ENCODE assay signal across 8 cellular contexts in the genomic region with DNA sequence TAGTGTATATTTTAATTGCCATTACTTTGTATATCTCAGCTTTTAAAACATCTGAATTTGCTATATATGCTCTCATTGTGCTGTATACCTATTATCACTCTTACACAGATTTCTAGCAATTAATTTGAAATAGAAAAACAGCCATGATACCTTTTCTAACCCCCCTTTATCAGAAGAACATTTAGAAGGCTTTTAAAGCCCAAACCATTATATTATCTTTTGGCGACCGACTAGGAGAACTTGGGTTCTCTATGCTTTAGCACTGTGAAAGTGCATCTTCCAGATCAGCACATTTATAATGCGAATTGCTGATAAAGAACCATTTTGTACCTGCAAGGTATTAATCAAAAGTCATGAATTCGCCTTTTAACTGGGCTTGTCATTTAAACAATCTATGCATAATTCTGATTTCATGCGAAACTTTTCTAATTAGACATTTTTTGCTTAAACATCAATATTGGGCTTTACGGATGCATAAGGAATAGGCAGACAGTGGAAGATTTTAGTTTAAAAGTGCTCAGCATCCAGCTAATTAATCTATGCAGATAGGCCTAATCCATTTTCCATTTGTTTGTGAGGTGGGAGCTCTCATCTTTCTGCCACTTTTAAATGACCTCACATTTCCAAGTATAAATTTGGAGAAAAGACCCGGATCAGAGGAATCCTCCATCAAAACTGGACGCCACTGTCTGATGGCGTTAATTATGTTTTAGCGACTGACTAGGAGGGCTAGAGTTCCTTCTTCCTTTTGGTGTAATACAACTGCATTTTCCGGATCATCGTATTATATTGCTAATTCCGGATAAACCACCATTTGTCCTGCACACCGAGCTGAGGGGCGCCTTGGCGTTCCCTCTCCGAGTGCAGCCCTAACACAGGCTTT. TPM values are rescaled to one million over a fixed set of nuclear protein-coding genes. Genes with fewer than 3 reads are reported as not detected.
DNase-seq lines count a peak whose midpoint lies in the region; ATAC-seq and TF ChIP-seq lines count a peak whose summit lies in the region.

No MANE protein-coding gene starts in this region.

- H3K27me3 ChIP-seq in KMS-11 (ENCODE audit: insufficient read depth, low read depth) (peaks cover 8% of the 10 kb centered on the region; the same call in 1 of the 2 replicates), breast epithelium (no peaks in the 10 kb centered on the region)

- no peak for TF ChIP-seq CTCF in C4-2B (conservative IDR thresholded peaks at IDR 0.05)
- no peak for TF ChIP-seq CTCF in KMS-11 (conservative IDR thresholded peaks at IDR 0.05; ENCODE audit: low read depth, low read length)
- no peak for TF ChIP-seq CTCF in breast epithelium (IDR thresholded peaks at IDR 0.05)
- TF ChIP-seq CTCF in mucosa of descending colon (IDR thresholded peaks at IDR 0.05), result no peak

- H3K27ac ChIP-seq in C4-2B (peak overlapping the region; percentile 86), KMS-11 (peak overlapping the region; percentile 64), breast epithelium (peak overlapping the region; percentile 94 to 98)

- H3K4me3 ChIP-seq in KMS-11 (IDR thresholded peaks at IDR 0.05; ENCODE audit: insufficient read depth, low read depth, low read length) (no peak overlapping the region), breast epithelium (peak overlapping the region; percentile 89 to 97 (median 92)), mucosa of descending colon (peak overlapping the region; percentile 54)

- H3K9me3 ChIP-seq in breast epithelium (no peaks in the 10 kb centered on the region), mucosa of descending colon (no peaks in the 10 kb centered on the region)

- no peak for DNase-seq in breast epithelium (ENCODE audit: low spot score in 2 of 2)
- DNase-seq in mucosa of descending colon, result no peak
- no peak for DNase-seq in HT-29 (ENCODE audit: low spot score)
- no peak for DNase-seq in activated CD4-positive, alpha-beta T cell treated with anti-CD3 and anti-CD28 coated beads, Interleukin-2, amount 50 U/mL, for 4 hours

- intact Hi-C loops in breast epithelium (cut with DNase I; ENCODE audit: low total_unique reads), result no loop called here
- intact Hi-C loops in mucosa of descending colon (cut with DNase I, micrococcal nuclease), result no loop called here

- H3K36me3 ChIP-seq in KMS-11 (ENCODE audit: insufficient read depth), result no peaks in the 10 kb centered on the region
- no peaks in the 10 kb centered on the region for H3K36me3 ChIP-seq in breast epithelium
- no peaks in the 10 kb centered on the region for H3K36me3 ChIP-seq in mucosa of descending colon (ENCODE audit: low read depth)

- peak overlapping the region; percentile 75 for H2AFZ ChIP-seq in KMS-11 (ENCODE audit: low read depth)

- ATAC-seq in GM18907 (IDR thresholded peaks at IDR 0.05; ENCODE audit: unreplicated experiment), result peak; percentile 4
- no peak for ATAC-seq in mucosa of descending colon
- no peak for ATAC-seq in GM19397 (IDR thresholded peaks at IDR 0.05; ENCODE audit: unreplicated experiment)

- peak overlapping the region; percentile 77 for H3K9ac ChIP-seq in KMS-11

- no peak for TF ChIP-seq POLR2A in breast epithelium (IDR thresholded peaks at IDR 0.05)

- H4K20me1 ChIP-seq in KMS-11 (ENCODE audit: insufficient read depth), result no peaks in the 10 kb centered on the region

- peaks cover 51% of the 10 kb centered on the region for H3K4me1 ChIP-seq in KMS-11 (ENCODE audit: low read depth, poor library complexity, severe bottlenecking)
- H3K4me1 ChIP-seq in breast epithelium, result peaks cover 0 to 8% of the 10 kb centered on the region in 2 donors
- H3K4me1 ChIP-seq in mucosa of descending colon (ENCODE audit: low read depth), result no peaks in the 10 kb centered on the region

- H3K4me2 ChIP-seq in KMS-11, result peak overlapping the region; percentile 75

- H3K79me2 ChIP-seq in KMS-11 (ENCODE audit: insufficient read depth, low read depth), result peaks cover 29% of the 10 kb centered on the region

RNA-seq across cellular contexts. Expression of a gene that starts 1.1 kb away (rescaled TPM):
- total RNA-seq in breast epithelium, result 10 to 100 TPM; 45.6 to 74.6 (median 58.0) TPM
- 10 to 100 TPM; 29.6 to 43.1 (median 35.8) TPM for total RNA-seq in mucosa of descending colon
- total RNA-seq in HT-29 (2014; rRNA removed; shearing (Covaris generic)), result 31.7 and 47.6 TPM in 2 replicates

RNA-seq across cellular contexts. Expression of a gene that starts 7.5 kb away (rescaled TPM):
- total RNA-seq in breast epithelium (1 to 10 TPM in 1 of 3 donors, under 1 TPM in 2; 0.59 to 1.4 (median 0.98) TPM), mucosa of descending colon (1 to 10 TPM in 1 of 3 donors, under 1 TPM in 2; 0.03 to 2.4 (median 0.34) TPM)
- total RNA-seq in HT-29 (2014; rRNA removed; shearing (Covaris generic)), result not detected in 2 replicates
